In the genomic region with DNA sequence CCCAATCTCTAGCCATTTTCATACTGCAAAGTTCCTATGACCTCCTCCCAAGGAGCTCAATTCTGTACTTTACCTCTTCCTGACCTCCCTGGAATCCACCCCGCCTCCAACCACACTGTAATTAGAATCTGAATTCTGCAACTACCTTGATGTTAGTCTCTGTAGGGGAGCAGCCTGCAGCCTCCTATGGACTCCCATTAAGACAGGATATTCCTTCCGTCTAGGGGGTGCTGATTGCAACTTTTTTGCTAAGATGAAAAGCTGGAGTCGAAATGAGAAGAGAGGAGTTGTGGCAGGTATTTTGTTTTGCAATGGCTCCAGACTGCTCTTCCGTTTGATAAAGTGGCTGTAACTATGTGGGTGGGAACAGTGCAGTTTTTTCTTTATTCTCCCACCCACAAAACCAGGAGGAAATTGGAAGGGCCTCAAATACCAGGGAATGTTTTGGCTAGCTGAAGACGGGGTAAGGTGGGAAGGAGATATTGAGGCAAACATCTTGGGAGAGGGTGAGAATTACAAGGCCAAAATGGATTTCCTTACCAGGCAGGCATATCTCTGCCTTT, we compare ENCODE assay signal across 1 cellular context.
TF ChIP-seq lines count a peak whose summit lies in the region.

No MANE protein-coding gene starts in this region.

TF ChIP-seq in GM23338, 12 proteins besides CTCF, POLR2A, EP300 and RAD21 (continued from another document):
- TF ChIP-seq REST (IDR thresholded peaks at IDR 0.05; ENCODE audit: unreplicated experiment) = no peak
